In genomic region chr10:95474228-95475002, GRCh38 we compare ENCODE assay signal across 1 cellular context.
TF ChIP-seq lines count a peak whose summit lies in the region.

No MANE protein-coding gene starts in this region.

TF ChIP-seq in GM23338, 12 proteins besides CTCF, POLR2A, EP300 and RAD21 (continued from another document):
- no peak for TF ChIP-seq ZNF462 (CRISPR knock-in tag; IDR thresholded peaks at IDR 0.05)
- TF ChIP-seq ETS1 (IDR thresholded peaks at IDR 0.05), result no peak
TF ChIP-seq in GM23338: peak in this region for 0.
